ENCODE assay signal across 1 cellular context in genomic region chr3:184240384-184241140, GRCh38.
TF ChIP-seq lines count a peak whose summit lies in the region.

No MANE protein-coding gene starts in this region.

TF ChIP-seq in K562, 482 proteins besides CTCF, POLR2A, EP300 and RAD21:
- no peak for TF ChIP-seq POLR2G (IDR thresholded peaks at IDR 0.05; ENCODE audit: low read depth, low read length)
- TF ChIP-seq, protein P1, sequence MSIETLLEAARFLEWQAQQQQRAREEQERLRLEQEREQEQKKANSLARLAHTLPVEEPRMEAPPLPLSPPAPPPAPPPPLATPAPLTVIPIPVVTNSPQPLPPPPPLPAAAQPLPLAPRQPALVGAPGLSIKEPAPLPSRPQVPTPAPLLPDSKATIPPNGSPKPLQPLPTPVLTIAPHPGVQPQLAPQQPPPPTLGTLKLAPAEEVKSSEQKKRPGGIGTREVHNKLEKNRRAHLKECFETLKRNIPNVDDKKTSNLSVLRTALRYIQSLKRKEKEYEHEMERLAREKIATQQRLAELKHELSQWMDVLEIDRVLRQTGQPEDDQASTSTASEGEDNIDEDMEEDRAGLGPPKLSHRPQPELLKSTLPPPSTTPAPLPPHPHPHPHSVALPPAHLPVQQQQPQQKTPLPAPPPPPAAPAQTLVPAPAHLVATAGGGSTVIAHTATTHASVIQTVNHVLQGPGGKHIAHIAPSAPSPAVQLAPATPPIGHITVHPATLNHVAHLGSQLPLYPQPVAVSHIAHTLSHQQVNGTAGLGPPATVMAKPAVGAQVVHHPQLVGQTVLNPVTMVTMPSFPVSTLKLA (conservative IDR thresholded peaks at IDR 0.05) = 0 out of 4 replicates have a peak, but pooled peaks of 1 of the 2 experiments have one; percentile 43
- TF ChIP-seq, protein P2, sequence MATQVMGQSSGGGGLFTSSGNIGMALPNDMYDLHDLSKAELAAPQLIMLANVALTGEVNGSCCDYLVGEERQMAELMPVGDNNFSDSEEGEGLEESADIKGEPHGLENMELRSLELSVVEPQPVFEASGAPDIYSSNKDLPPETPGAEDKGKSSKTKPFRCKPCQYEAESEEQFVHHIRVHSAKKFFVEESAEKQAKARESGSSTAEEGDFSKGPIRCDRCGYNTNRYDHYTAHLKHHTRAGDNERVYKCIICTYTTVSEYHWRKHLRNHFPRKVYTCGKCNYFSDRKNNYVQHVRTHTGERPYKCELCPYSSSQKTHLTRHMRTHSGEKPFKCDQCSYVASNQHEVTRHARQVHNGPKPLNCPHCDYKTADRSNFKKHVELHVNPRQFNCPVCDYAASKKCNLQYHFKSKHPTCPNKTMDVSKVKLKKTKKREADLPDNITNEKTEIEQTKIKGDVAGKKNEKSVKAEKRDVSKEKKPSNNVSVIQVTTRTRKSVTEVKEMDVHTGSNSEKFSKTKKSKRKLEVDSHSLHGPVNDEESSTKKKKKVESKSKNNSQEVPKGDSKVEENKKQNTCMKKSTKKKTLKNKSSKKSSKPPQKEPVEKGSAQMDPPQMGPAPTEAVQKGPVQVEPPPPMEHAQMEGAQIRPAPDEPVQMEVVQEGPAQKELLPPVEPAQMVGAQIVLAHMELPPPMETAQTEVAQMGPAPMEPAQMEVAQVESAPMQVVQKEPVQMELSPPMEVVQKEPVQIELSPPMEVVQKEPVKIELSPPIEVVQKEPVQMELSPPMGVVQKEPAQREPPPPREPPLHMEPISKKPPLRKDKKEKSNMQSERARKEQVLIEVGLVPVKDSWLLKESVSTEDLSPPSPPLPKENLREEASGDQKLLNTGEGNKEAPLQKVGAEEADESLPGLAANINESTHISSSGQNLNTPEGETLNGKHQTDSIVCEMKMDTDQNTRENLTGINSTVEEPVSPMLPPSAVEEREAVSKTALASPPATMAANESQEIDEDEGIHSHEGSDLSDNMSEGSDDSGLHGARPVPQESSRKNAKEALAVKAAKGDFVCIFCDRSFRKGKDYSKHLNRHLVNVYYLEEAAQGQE (CRISPR knock-in tag; IDR thresholded peaks at IDR 0.05; ENCODE audit: low read depth) = peak; percentile 94
- TF ChIP-seq, protein P3, sequence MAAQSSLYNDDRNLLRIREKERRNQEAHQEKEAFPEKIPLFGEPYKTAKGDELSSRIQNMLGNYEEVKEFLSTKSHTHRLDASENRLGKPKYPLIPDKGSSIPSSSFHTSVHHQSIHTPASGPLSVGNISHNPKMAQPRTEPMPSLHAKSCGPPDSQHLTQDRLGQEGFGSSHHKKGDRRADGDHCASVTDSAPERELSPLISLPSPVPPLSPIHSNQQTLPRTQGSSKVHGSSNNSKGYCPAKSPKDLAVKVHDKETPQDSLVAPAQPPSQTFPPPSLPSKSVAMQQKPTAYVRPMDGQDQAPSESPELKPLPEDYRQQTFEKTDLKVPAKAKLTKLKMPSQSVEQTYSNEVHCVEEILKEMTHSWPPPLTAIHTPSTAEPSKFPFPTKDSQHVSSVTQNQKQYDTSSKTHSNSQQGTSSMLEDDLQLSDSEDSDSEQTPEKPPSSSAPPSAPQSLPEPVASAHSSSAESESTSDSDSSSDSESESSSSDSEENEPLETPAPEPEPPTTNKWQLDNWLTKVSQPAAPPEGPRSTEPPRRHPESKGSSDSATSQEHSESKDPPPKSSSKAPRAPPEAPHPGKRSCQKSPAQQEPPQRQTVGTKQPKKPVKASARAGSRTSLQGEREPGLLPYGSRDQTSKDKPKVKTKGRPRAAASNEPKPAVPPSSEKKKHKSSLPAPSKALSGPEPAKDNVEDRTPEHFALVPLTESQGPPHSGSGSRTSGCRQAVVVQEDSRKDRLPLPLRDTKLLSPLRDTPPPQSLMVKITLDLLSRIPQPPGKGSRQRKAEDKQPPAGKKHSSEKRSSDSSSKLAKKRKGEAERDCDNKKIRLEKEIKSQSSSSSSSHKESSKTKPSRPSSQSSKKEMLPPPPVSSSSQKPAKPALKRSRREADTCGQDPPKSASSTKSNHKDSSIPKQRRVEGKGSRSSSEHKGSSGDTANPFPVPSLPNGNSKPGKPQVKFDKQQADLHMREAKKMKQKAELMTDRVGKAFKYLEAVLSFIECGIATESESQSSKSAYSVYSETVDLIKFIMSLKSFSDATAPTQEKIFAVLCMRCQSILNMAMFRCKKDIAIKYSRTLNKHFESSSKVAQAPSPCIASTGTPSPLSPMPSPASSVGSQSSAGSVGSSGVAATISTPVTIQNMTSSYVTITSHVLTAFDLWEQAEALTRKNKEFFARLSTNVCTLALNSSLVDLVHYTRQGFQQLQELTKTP (IDR thresholded peaks at IDR 0.05; ENCODE audit: low read depth in 1 of 2, partially characterized antibody in 2 of 2) = peak in 1 of 2 experiments; percentile 70
- TF ChIP-seq TAF9B (IDR thresholded peaks at IDR 0.05; ENCODE audit: partially characterized antibody) = no peak
- TF ChIP-seq MYNN (IDR thresholded peaks at IDR 0.05) = peak; percentile 31; the same call in 1 of the 2 replicates
- no peak for TF ChIP-seq MYNN (CRISPR knock-in tag; IDR thresholded peaks at IDR 0.05)
- TF ChIP-seq SIN3A (IDR thresholded peaks at IDR 0.05; ENCODE audit: borderline replicate concordance in 2 of 2, control insufficient read depth in 1 of 2, low read depth in 2 of 2, low read length in 2 of 2) = peak in 1 of 2 experiments; percentile 93; a peak in 2 of 4 replicates
- peak; percentile 28; the same call in 1 of the 2 replicates for TF ChIP-seq FOXP1 (CRISPR knock-in tag; IDR thresholded peaks at IDR 0.05)
- no peak for TF ChIP-seq DPF2 (IDR thresholded peaks at IDR 0.05)
- 0 out of 2 replicates have a peak, but pooled peaks have one; percentile 27 for TF ChIP-seq ZNF511 (CRISPR knock-in tag; IDR thresholded peaks at IDR 0.05)
- TF ChIP-seq FOXK1 (CRISPR knock-in tag; IDR thresholded peaks at IDR 0.05; ENCODE audit: borderline replicate concordance) = 0 out of 2 replicates have a peak, but pooled peaks have one; percentile 17
- peak; percentile 92 for TF ChIP-seq MIER1 (IDR thresholded peaks at IDR 0.05; ENCODE audit: low read depth)
- no peak for TF ChIP-seq MTA1 (IDR thresholded peaks at IDR 0.05; ENCODE audit: borderline replicate concordance)
- peak; percentile 95 for TF ChIP-seq EHMT2 (IDR thresholded peaks at IDR 0.05)
- TF ChIP-seq ZNF354B (CRISPR knock-in tag; IDR thresholded peaks at IDR 0.05) = no peak
- no peak for TF ChIP-seq ZNF24 (IDR thresholded peaks at IDR 0.05)
- TF ChIP-seq, protein P4, sequence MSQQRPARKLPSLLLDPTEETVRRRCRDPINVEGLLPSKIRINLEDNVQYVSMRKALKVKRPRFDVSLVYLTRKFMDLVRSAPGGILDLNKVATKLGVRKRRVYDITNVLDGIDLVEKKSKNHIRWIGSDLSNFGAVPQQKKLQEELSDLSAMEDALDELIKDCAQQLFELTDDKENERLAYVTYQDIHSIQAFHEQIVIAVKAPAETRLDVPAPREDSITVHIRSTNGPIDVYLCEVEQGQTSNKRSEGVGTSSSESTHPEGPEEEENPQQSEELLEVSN (IDR thresholded peaks at IDR 0.05; ENCODE audit: borderline replicate concordance in 1 of 2, extremely low read depth in 1 of 2, insufficient read depth in 1 of 2, insufficient read length in 1 of 2, low read depth in 1 of 2, low read length in 1 of 2, poor library complexity in 1 of 2, severe bottlenecking in 1 of 2) = no peak
- TF ChIP-seq ETV1 (tag; conservative IDR thresholded peaks at IDR 0.05; ENCODE audit: low read depth) = 0 out of 2 replicates have a peak, but pooled peaks have one; percentile 10
- TF ChIP-seq, protein P5, sequence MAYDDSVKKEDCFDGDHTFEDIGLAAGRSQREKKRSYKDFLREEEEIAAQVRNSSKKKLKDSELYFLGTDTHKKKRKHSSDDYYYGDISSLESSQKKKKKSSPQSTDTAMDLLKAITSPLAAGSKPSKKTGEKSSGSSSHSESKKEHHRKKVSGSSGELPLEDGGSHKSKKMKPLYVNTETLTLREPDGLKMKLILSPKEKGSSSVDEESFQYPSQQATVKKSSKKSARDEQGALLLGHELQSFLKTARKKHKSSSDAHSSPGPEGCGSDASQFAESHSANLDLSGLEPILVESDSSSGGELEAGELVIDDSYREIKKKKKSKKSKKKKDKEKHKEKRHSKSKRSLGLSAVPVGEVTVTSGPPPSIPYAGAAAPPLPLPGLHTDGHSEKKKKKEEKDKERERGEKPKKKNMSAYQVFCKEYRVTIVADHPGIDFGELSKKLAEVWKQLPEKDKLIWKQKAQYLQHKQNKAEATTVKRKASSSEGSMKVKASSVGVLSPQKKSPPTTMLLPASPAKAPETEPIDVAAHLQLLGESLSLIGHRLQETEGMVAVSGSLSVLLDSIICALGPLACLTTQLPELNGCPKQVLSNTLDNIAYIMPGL (CRISPR knock-in tag; IDR thresholded peaks at IDR 0.05) = no peak
- TF ChIP-seq, protein P6, sequence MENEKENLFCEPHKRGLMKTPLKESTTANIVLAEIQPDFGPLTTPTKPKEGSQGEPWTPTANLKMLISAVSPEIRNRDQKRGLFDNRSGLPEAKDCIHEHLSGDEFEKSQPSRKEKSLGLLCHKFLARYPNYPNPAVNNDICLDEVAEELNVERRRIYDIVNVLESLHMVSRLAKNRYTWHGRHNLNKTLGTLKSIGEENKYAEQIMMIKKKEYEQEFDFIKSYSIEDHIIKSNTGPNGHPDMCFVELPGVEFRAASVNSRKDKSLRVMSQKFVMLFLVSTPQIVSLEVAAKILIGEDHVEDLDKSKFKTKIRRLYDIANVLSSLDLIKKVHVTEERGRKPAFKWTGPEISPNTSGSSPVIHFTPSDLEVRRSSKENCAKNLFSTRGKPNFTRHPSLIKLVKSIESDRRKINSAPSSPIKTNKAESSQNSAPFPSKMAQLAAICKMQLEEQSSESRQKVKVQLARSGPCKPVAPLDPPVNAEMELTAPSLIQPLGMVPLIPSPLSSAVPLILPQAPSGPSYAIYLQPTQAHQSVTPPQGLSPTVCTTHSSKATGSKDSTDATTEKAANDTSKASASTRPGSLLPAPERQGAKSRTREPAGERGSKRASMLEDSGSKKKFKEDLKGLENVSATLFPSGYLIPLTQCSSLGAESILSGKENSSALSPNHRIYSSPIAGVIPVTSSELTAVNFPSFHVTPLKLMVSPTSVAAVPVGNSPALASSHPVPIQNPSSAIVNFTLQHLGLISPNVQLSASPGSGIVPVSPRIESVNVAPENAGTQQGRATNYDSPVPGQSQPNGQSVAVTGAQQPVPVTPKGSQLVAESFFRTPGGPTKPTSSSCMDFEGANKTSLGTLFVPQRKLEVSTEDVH (IDR thresholded peaks at IDR 0.05; ENCODE audit: low read depth, partially characterized antibody) = no peak
